10 cellular contexts compared by ENCODE assay signal in the genomic region with DNA sequence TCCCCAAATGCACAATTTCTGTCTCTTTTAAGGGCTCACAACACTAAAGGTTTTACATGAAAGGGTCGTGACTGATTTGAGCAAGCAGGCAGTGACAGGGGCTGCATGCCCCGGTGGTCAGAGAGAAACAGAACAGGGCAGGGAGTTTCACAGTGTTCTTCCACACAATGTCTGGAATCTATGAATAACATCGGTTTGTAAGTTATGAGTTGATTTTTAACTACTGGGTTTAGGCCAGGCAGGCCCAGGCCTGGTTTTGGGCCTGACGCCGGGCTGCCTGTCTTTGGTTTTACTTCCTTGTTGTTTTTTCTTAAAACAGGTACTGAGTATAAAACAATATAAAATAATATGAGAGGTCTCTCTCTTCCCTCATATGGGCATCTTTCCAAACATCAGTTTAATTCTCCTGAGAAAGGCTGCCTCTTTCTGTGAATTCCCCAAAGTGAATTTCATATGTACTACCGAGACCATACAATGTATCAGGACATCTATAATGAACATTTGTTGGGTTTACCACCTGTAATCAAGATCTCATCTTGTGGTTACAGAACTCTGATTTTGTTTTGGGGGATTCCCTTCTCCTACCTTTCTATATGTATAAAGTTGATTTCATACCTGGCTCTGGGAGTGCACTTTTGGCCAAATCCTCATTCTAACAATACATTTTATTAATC.
DNase-seq lines count a peak whose midpoint lies in the region; ATAC-seq, FAIRE-seq and TF ChIP-seq lines count a peak whose summit lies in the region.
"Had no signal": no experiment of that assay in that cellular context is flagged by ENCODE, and none has a peak within 500 bp of the region (broad histone marks: within the 10 kb centered on the region; RNA-seq: fewer than 3 reads in every experiment).

No MANE protein-coding gene starts in this region.

- no peaks in the 10 kb centered on the region for H3K36me3 Mint-ChIP-seq in activated naive CD4-positive, alpha-beta T cell treated with anti-CD3 and anti-CD28 coated beads for 36 hours (ENCODE audit: low read depth)

- peaks cover 23% of the 10 kb centered on the region for H3K4me1 Mint-ChIP-seq in activated naive CD4-positive, alpha-beta T cell treated with anti-CD3 and anti-CD28 coated beads for 36 hours (ENCODE audit: low read depth)

- H3K27me3 Mint-ChIP-seq in activated naive CD4-positive, alpha-beta T cell treated with anti-CD3 and anti-CD28 coated beads for 36 hours (ENCODE audit: low read depth) = no peaks in the 10 kb centered on the region

- no peak for TF ChIP-seq CTCF in coronary artery (IDR thresholded peaks at IDR 0.05)
- no peak for TF ChIP-seq CTCF in sigmoid colon (IDR thresholded peaks at IDR 0.05)

- 22 to 62% methylated on average over 6 of the region's 6 CpGs for WGBS in sigmoid colon, 2 donors

- FAIRE-seq in frontal cortex (lab: Jason Lieb, UNC) = no peak

- H3K27me3 ChIP-seq in sigmoid colon = no peaks in the 10 kb centered on the region

- intact Hi-C loops in sigmoid colon (cut with DNase I) = no loop called here
- intact Hi-C loops in activated naive CD4-positive, alpha-beta T cell treated with anti-CD3 and anti-CD28 coated beads for 36 hours (cut with micrococcal nuclease) = loop anchor here (2.0 kb wide), 1 partner anchor 49 kb away; no protein-coding TSS in a partner anchor

- H3K9me3 ChIP-seq in sigmoid colon = no peaks in the 10 kb centered on the region

- CTCF ChIA-PET in activated naive CD4-positive, alpha-beta T cell treated with anti-CD3 and anti-CD28 coated beads for 36 hours (lab: Charles Lee) = interaction anchor here (2.9 kb wide), 1 partner anchor 30 kb away, joined by 13 read pairs; no protein-coding TSS in a partner anchor

- peaks cover 0 to 9% (median 0%) of the 10 kb centered on the region in 4 donors for H3K4me1 ChIP-seq in sigmoid colon

- H3K36me3 ChIP-seq in sigmoid colon = no peaks in the 10 kb centered on the region

- no peak for DNase-seq in coronary artery (ENCODE audit: low spot score)
- DNase-seq in sigmoid colon = no peak
- no peak for DNase-seq in activated naive CD4-positive, alpha-beta T cell treated with anti-CD3 and anti-CD28 coated beads for 36 hours
- no peak for DNase-seq in cortex of kidney (lab: John Stamatoyannopoulos, UW)
- DNase-seq in frontal cortex (ENCODE audit: low spot score in 2 of 2) = no peak
- DNase-seq: DMS79 had no signal

- no peak for TF ChIP-seq POLR2A in sigmoid colon (IDR thresholded peaks at IDR 0.05)

- no peak overlapping the region for H3K4me3 ChIP-seq in coronary artery
- no peak overlapping the region for H3K4me3 ChIP-seq in sigmoid colon
- H3K4me3 ChIP-seq: lung had no signal

- no peak overlapping the region for H3K4me3 Mint-ChIP-seq in activated naive CD4-positive, alpha-beta T cell treated with anti-CD3 and anti-CD28 coated beads for 36 hours

- peak; percentile 57 for ATAC-seq in GM18909 (IDR thresholded peaks at IDR 0.05; ENCODE audit: poor library complexity, unreplicated experiment)
- ATAC-seq in HG03095 (IDR thresholded peaks at IDR 0.05; ENCODE audit: unreplicated experiment) = peak; percentile 51
- no peak for ATAC-seq in HG03565 (IDR thresholded peaks at IDR 0.05; ENCODE audit: unreplicated experiment)

- H3K27ac Mint-ChIP-seq in activated naive CD4-positive, alpha-beta T cell treated with anti-CD3 and anti-CD28 coated beads for 36 hours = no peak overlapping the region

- H3K9me3 Mint-ChIP-seq in activated naive CD4-positive, alpha-beta T cell treated with anti-CD3 and anti-CD28 coated beads for 36 hours = no peaks in the 10 kb centered on the region

- H3K27ac ChIP-seq in coronary artery (peak overlapping the region; percentile 25 to 47), sigmoid colon (peak overlapping the region in 3 of 4 donors; percentile 15 to 56 (median 36))

- no peak for TF ChIP-seq EP300 in sigmoid colon (IDR thresholded peaks at IDR 0.05)
